Comparison of ENCODE assay signal across 1 cellular context in the genomic region with DNA sequence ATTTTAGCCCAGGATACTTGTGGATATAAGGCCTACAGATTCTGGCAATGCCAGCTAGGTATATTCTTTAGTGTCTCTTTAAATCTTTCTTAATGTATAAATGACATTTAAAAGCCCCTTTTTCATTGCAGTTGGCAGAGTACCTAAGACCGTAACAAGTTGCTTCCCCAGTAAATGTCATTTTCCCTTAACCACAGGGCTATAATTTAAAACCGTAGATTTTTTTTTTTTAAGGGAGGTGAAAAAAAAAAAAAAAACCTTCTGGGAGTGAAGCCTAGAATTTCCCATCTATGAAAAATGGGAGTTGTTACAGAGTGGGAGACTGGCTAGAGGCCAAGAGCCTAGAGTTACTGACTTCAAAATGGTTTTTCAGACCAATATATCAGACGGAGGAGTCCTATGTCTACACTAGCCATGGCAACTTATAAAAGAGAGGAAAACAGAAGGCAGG.
TF ChIP-seq lines count a peak whose summit lies in the region.

No MANE protein-coding gene starts in this region.

TF ChIP-seq in SK-N-SH, 30 proteins besides CTCF, POLR2A, EP300 and RAD21 (continued from another document):
- TF ChIP-seq TEAD4 (IDR thresholded peaks at IDR 0.05; ENCODE audit: borderline replicate concordance, insufficient read depth) = peak; percentile 13; the same call in 1 of the 2 replicates
- no peak for TF ChIP-seq RFX5 (IDR thresholded peaks at IDR 0.05; ENCODE audit: low read length)
- TF ChIP-seq TCF12 (IDR thresholded peaks at IDR 0.05) = peak; percentile 51
